ENCODE assay signal across 8 cellular contexts in the genomic region with DNA sequence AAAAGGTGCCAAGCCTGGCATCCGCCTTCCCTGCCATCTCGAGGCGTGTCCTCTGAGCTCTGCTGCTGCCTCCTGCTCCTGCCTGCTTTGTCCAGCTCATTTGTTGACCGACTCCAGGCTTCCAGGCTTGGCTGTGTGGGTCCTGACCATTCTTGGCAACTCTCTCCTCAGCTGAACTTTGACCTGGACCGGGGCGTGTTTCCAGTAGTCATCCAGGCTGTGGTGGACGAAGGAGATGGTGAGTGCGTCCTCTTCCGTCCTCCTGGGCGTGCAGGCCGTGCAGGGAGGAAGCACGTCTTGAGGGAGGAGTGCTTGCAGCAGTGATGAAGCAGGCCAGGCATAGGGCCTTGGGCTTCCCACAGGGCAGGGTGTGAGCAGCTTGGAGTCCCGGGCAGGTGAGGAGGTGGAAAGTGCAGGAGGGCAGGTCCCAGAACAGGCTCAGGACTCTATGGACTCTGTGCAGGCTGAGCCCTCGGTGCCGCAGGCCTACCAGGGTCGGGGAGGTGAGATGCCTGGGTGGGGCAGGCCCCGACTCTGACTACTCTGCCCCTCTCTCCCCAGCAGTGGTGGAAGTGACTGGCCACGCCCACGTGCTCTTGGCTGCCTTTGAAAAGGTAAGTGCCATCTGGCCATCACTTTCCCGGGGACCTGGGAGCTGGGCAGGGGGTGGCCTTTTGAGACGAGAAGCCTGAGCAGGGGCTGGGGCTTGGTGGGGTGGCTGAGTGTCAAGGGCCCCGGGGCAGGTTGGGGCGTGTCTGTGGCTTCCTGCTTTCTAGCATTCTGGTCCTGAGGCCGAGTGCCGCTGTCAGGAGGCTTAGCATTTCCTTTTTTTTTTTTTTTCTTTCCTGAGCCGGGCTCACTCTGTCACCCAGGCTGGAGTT. TPM values are rescaled to one million over a fixed set of nuclear protein-coding genes. Genes with fewer than 3 reads are reported as not detected.
DNase-seq lines count a peak whose midpoint lies in the region; ATAC-seq lines count a peak whose summit lies in the region.

No MANE protein-coding gene starts in this region.

- no peak overlapping the region for H3K4me3 ChIP-seq in right cardiac atrium (ENCODE audit: low read length)

- peaks cover 9% of the 10 kb centered on the region for H3K4me1 ChIP-seq in right cardiac atrium (ENCODE audit: control insufficient read depth, insufficient read depth, low read length)

- ATAC-seq in right cardiac atrium, result peak; percentile 38 to 65
- ATAC-seq in GM21360 (IDR thresholded peaks at IDR 0.05; ENCODE audit: unreplicated experiment), result no peak
- no peak for ATAC-seq in GM19467 (IDR thresholded peaks at IDR 0.05; ENCODE audit: unreplicated experiment)
- ATAC-seq in HG03520 (IDR thresholded peaks at IDR 0.05; ENCODE audit: unreplicated experiment), result no peak

- DNase-seq in CMK (ENCODE audit: low read depth) (peak; percentile 33), NCI-H2171 (lab: John Stamatoyannopoulos, UW) (peak; percentile 52), activated T-cell treated with anti-CD3 and anti-CD28 coated beads for 4 hours (peak; percentile 30), right cardiac atrium (peak in 2 of 3 donors; percentile 52 to 73)
- peak; percentile 28 to 66 (median 54) for DNase-seq in stimulated activated naive CD4-positive, alpha-beta T cell (lab: John Stamatoyannopoulos, UW)

- intact Hi-C loops in right cardiac atrium (cut with DNase I), result no loop called here

- WGBS in right cardiac atrium, result 63% methylated on average over 26 of the region's 26 CpGs

- no peaks in the 10 kb centered on the region for H3K9me3 ChIP-seq in right cardiac atrium (ENCODE audit: control insufficient read depth, low read length)

- no peak overlapping the region for H3K27ac ChIP-seq in right cardiac atrium (ENCODE audit: low read length)

- H3K27me3 ChIP-seq in right cardiac atrium (ENCODE audit: control insufficient read depth, insufficient read depth), result no peaks in the 10 kb centered on the region

RNA-seq across cellular contexts. Expression of a gene that starts 28.6 kb away (rescaled TPM):
- total RNA-seq in right cardiac atrium, result 10 to 100 TPM; 30.5 to 55.2 (median 42.5) TPM
- 62.3 TPM for polyA plus RNA-seq in right cardiac atrium

RNA-seq across cellular contexts. Expression of a gene that starts 40.2 kb away (rescaled TPM):
- total RNA-seq in right cardiac atrium, result 10 to 100 TPM; 37.0 to 49.9 (median 41.2) TPM
- 22.0 TPM for polyA plus RNA-seq in right cardiac atrium

RNA-seq across cellular contexts. Expression of a gene that starts 50.1 kb away (rescaled TPM):
- total RNA-seq in right cardiac atrium, result 10 to 100 TPM; 22.3 to 28.7 (median 25.7) TPM
- polyA plus RNA-seq in right cardiac atrium, result 30.1 TPM

Comparison
In these comparisons a context has a peak if more than half of its experiments do, and no peak if none do; other contexts are left out.
1. ATAC-seq: peak in right cardiac atrium (2 of 2); none in GM21360 (single experiment), GM19467 (single experiment) and HG03520 (single experiment).
2. Peak in every context shown above with its lines, with median percentiles within 50 percentile points of each other: DNase-seq.